In genomic region chr17:76385892-76386786, GRCh38 we compare ENCODE assay signal across 8 cellular contexts. TPM values are rescaled to one million over a fixed set of nuclear protein-coding genes. Genes with fewer than 3 reads are reported as not detected.
DNase-seq lines count a peak whose midpoint lies in the region; ATAC-seq, FAIRE-seq and TF ChIP-seq lines count a peak whose summit lies in the region.

No MANE protein-coding gene starts in this region.

- peak overlapping the region in 2 of 4 donors; percentile 33 to 89 for H3K27ac ChIP-seq in pancreas
- H3K27ac ChIP-seq in tibial nerve, result peak overlapping the region; percentile 4 to 95 (median 84)

- peak in 1 of 2 donors; percentile 16 for TF ChIP-seq POLR2A in tibial nerve (IDR thresholded peaks at IDR 0.05)

- TF ChIP-seq CTCF in foreskin fibroblast (IDR thresholded peaks at IDR 0.05; ENCODE audit: low read depth, low read length) (peak; percentile 72), pancreas (IDR thresholded peaks at IDR 0.05) (peak; percentile 83 to 92 (median 86)), tibial nerve (IDR thresholded peaks at IDR 0.05) (peak; percentile 74 to 94 (median 85))

- H3K4me3 ChIP-seq in foreskin fibroblast (ENCODE audit: low read depth in 1 of 2, low read length in 2 of 2) (peak overlapping the region; percentile 61 to 76), pancreas (peak overlapping the region; percentile 14 to 77 (median 55)), tibial nerve (peak overlapping the region; percentile 60 to 93 (median 68))

- intact Hi-C loops in pancreas (cut with DNase I), result loop anchor here in 1 of 3 donors (5.0 kb wide), 1 partner anchor 79 kb away; the partner anchor contains the start of gene QRICH2

- H3K27me3 ChIP-seq in pancreas (no peaks in the 10 kb centered on the region), tibial nerve (no peaks in the 10 kb centered on the region)

- peak; percentile 96 for DNase-seq in D341Med (ENCODE audit: low spot score)
- peak; percentile 97 for DNase-seq in HuH-7 (ENCODE audit: low spot score)
- DNase-seq in SHP77 treated with DMSO at 0.1 percent for 48 hours (lab: John Stamatoyannopoulos, UW), result peak; percentile 38
- peak; percentile 72 for DNase-seq in activated T-helper 9 cell treated with anti-CD3 and anti-CD28 coated beads, Interleukin-2, amount 50 U/mL, for 16 hours (ENCODE audit: low read depth)
- DNase-seq in foreskin fibroblast, result peak; percentile 80 to 94
- DNase-seq in pancreas, result peak; percentile 70 to 91 (median 82)
- DNase-seq in tibial nerve (ENCODE audit: low spot score in 2 of 2), result peak; percentile 75 to 83

- FAIRE-seq in pancreas (lab: Jason Lieb, UNC), result no peak

- H3K4me1 ChIP-seq in pancreas (peaks cover 0 to 14% (median 10%) of the 10 kb centered on the region in 3 donors), tibial nerve (peaks cover 0 to 60% (median 27%) of the 10 kb centered on the region in 4 donors)

- ATAC-seq in pancreas (peak; percentile 41 to 60 (median 55)), GM19455 (IDR thresholded peaks at IDR 0.05; ENCODE audit: unreplicated experiment) (no peak)

- peak in 1 of 2 donors; percentile 8 for TF ChIP-seq EP300 in tibial nerve (IDR thresholded peaks at IDR 0.05)

- WGBS in pancreas, 2 donors, result 28 to 30% methylated on average over 52 of the region's 52 CpGs
- 15 to 25% methylated on average over 29 to 47 of the region's 52 CpGs for WGBS in tibial nerve, 2 donors

- peaks cover 0 to 11% (median 0%) of the 10 kb centered on the region in 3 donors for H3K36me3 ChIP-seq in pancreas
- H3K36me3 ChIP-seq in tibial nerve, result peaks cover 0 to 39% (median 5%) of the 10 kb centered on the region in 3 donors

- H3K9me3 ChIP-seq in pancreas (no peaks in the 10 kb centered on the region), tibial nerve (no peaks in the 10 kb centered on the region)

RNA-seq across cellular contexts. Expression of gene SPHK1, which starts 1.7 kb away (rescaled TPM):
- 10 to 100 TPM in 2 of 6 donors, 1 to 10 TPM in 4; 5.1 to 25.4 (median 8.5) TPM for total RNA-seq in pancreas
- polyA plus RNA-seq in pancreas, result 10 to 100 TPM; 30.9 to 46.3 TPM
- total RNA-seq in tibial nerve, result 10 to 100 TPM; 16.7 to 50.1 (median 27.8) TPM

RNA-seq across cellular contexts. Expression of gene PRPSAP1, which starts 32.4 kb away (rescaled TPM):
- total RNA-seq in pancreas (10 to 100 TPM; 18.5 to 39.7 (median 24.3) TPM), tibial nerve (100 to 1,000 TPM in 2 of 4 donors, 10 to 100 TPM in 2; 66.8 to 108 (median 96.2) TPM)
- 10 to 100 TPM; 26.2 to 43.3 TPM for polyA plus RNA-seq in pancreas

Comparison
In these comparisons a context has a peak if more than half of its experiments do, and no peak if none do; other contexts are left out.
1. DNase-seq: peak in every context shown above with its lines; median percentile 97 in HuH-7; 96 in D341Med; 87 in foreskin fibroblast; 82 in pancreas; 79 in tibial nerve; 72 in activated T-helper 9 cell treated with anti-CD3 and anti-CD28 coated beads, Interleukin-2, amount 50 U/mL, for 16 hours; 38 in SHP77 treated with DMSO at 0.1 percent for 48 hours.